In genomic region chr11:119095066-119095880, GRCh38 we compare ENCODE assay signal across 8 cellular contexts. TPM values are rescaled to one million over a fixed set of nuclear protein-coding genes. Genes with fewer than 3 reads are reported as not detected.
DNase-seq lines count a peak whose midpoint lies in the region; ATAC-seq and TF ChIP-seq lines count a peak whose summit lies in the region.

No MANE protein-coding gene starts in this region.

- no peaks in the 10 kb centered on the region for H3K9me3 Mint-ChIP-seq in T-helper 1 cell treated with Interleukin-12 subunit alpha and Interleukin-12 subunit beta and Interleukin-4 antibody, amounts not matched to agents 30 μg/mL and 1 μg/mL, for 36 hours

- peak overlapping the region; percentile 92 for H3K4me3 Mint-ChIP-seq in T-helper 1 cell treated with Interleukin-12 subunit alpha and Interleukin-12 subunit beta and Interleukin-4 antibody, amounts not matched to agents 30 μg/mL and 1 μg/mL, for 36 hours

- H3K9me3 ChIP-seq in left ventricle myocardium inferior (replicated peaks) (no peaks in the 10 kb centered on the region), upper lobe of right lung (no peaks in the 10 kb centered on the region)

- H3K4me1 Mint-ChIP-seq in T-helper 1 cell treated with Interleukin-12 subunit alpha and Interleukin-12 subunit beta and Interleukin-4 antibody, amounts not matched to agents 30 μg/mL and 1 μg/mL, for 36 hours (ENCODE audit: low read depth) = peaks cover 42% of the 10 kb centered on the region

- ATAC-seq in GM18499 (IDR thresholded peaks at IDR 0.05; ENCODE audit: insufficient read depth, unreplicated experiment) (peak; percentile 69), HG02938 (IDR thresholded peaks at IDR 0.05; ENCODE audit: unreplicated experiment) (peak; percentile 79), upper lobe of right lung (peak; percentile 94)

- H3K4me3 ChIP-seq in left ventricle myocardium inferior (peak overlapping the region; percentile 98), upper lobe of right lung (peak overlapping the region; percentile 77)

- H3K27me3 ChIP-seq in left ventricle myocardium inferior (ENCODE audit: low read depth) (no peaks in the 10 kb centered on the region), upper lobe of right lung (no peaks in the 10 kb centered on the region)

- peaks cover 3% of the 10 kb centered on the region for H3K27me3 Mint-ChIP-seq in T-helper 1 cell treated with Interleukin-12 subunit alpha and Interleukin-12 subunit beta and Interleukin-4 antibody, amounts not matched to agents 30 μg/mL and 1 μg/mL, for 36 hours (ENCODE audit: low read depth)

- peaks cover 42% of the 10 kb centered on the region for H3K36me3 ChIP-seq in left ventricle myocardium inferior
- peaks cover 25% of the 10 kb centered on the region for H3K36me3 ChIP-seq in upper lobe of right lung

- intact Hi-C loops in left ventricle myocardium inferior (cut with micrococcal nuclease) (no loop called here), posterior vena cava (cut with DNase I) (no loop called here), upper lobe of right lung (cut with DNase I) (no loop called here)

- H3K4me1 ChIP-seq in left ventricle myocardium inferior (peaks cover 39% of the 10 kb centered on the region), upper lobe of right lung (peaks cover 20% of the 10 kb centered on the region)

- peak overlapping the region; percentile 87 for H3K27ac ChIP-seq in angular gyrus (ENCODE audit: low read depth, low read length)
- H3K27ac ChIP-seq in left ventricle myocardium inferior (replicated peaks) = peak overlapping the region; percentile 95
- peak overlapping the region; percentile 90 for H3K27ac ChIP-seq in upper lobe of right lung

- DNase-seq in NCI-H1694 (lab: John Stamatoyannopoulos, UW) = peak; percentile 88
- peak; percentile 98 for DNase-seq in left ventricle myocardium inferior
- peak; percentile 99 for DNase-seq in posterior vena cava (ENCODE audit: low spot score)
- DNase-seq in upper lobe of right lung = peak; percentile 98

- peak overlapping the region; percentile 97 for H3K27ac Mint-ChIP-seq in T-helper 1 cell treated with Interleukin-12 subunit alpha and Interleukin-12 subunit beta and Interleukin-4 antibody, amounts not matched to agents 30 μg/mL and 1 μg/mL, for 36 hours

- peaks cover 56% of the 10 kb centered on the region for H3K36me3 Mint-ChIP-seq in T-helper 1 cell treated with Interleukin-12 subunit alpha and Interleukin-12 subunit beta and Interleukin-4 antibody, amounts not matched to agents 30 μg/mL and 1 μg/mL, for 36 hours (ENCODE audit: low read depth)

- TF ChIP-seq CTCF in left ventricle myocardium inferior (IDR thresholded peaks at IDR 0.05; ENCODE audit: borderline replicate concordance) = peak; percentile 0
- no peak for TF ChIP-seq CTCF in upper lobe of right lung (IDR thresholded peaks at IDR 0.05)

RNA-seq across cellular contexts. Expression of gene DPAGT1, which starts 6.4 kb away (rescaled TPM):
- total RNA-seq in left ventricle myocardium inferior (15.4 TPM), posterior vena cava (10 to 100 TPM; 23.8 to 24.2 TPM), upper lobe of right lung (38.4 TPM)

RNA-seq across cellular contexts. Expression of gene HMBS, which starts 10.6 kb away (rescaled TPM):
- 25.2 TPM for total RNA-seq in left ventricle myocardium inferior
- total RNA-seq in posterior vena cava = 10 to 100 TPM; 16.8 to 21.1 TPM
- 19.5 TPM for total RNA-seq in upper lobe of right lung

RNA-seq across cellular contexts. Expression of gene C2CD2L, which starts 11.9 kb away (rescaled TPM):
- total RNA-seq in left ventricle myocardium inferior (10.8 TPM), posterior vena cava (1 to 10 TPM; 7.4 to 8.5 TPM), upper lobe of right lung (20.3 TPM)

RNA-seq across cellular contexts. Expression of gene HINFP, which starts 26.1 kb away (rescaled TPM):
- 13.9 TPM for total RNA-seq in left ventricle myocardium inferior
- 10 to 100 TPM; 10.8 to 13.4 TPM for total RNA-seq in posterior vena cava
- 25.2 TPM for total RNA-seq in upper lobe of right lung

RNA-seq across cellular contexts. Expression of gene VPS11, which starts 27.7 kb away (rescaled TPM):
- total RNA-seq in left ventricle myocardium inferior (22.0 TPM), posterior vena cava (10 to 100 TPM; 24.8 to 26.6 TPM), upper lobe of right lung (41.5 TPM)

Comparison
In these comparisons a context has a peak if more than half of its experiments do, and no peak if none do; other contexts are left out.
1. Peak in every context shown above with its lines: DNase-seq, ATAC-seq, H3K4me3 ChIP-seq and H3K27ac ChIP-seq.